In genomic region chr9:89753472-89754055, GRCh38 we compare ENCODE assay signal across 19 cellular contexts.
DNase-seq lines count a peak whose midpoint lies in the region; ATAC-seq and TF ChIP-seq lines count a peak whose summit lies in the region.
"Had no signal": no experiment of that assay in that cellular context is flagged by ENCODE, and none has a peak within 500 bp of the region (broad histone marks: within the 10 kb centered on the region; RNA-seq: fewer than 3 reads in every experiment).

No MANE protein-coding gene starts in this region.

- H3K27me3 Mint-ChIP-seq in activated CD4-positive, alpha-beta T cell treated with anti-CD3 and anti-CD28 coated beads, Interleukin-2, amount 10 ng/mL, durations not matched to agents 7 days and 5 days = peaks cover 7% of the 10 kb centered on the region
- no peaks in the 10 kb centered on the region for H3K27me3 Mint-ChIP-seq in activated CD4-positive, alpha-beta T cell treated with anti-CD3 and anti-CD28 coated beads for 36 hours
- no peaks in the 10 kb centered on the region for H3K27me3 Mint-ChIP-seq in T-helper 17 cell
- H3K27me3 Mint-ChIP-seq in activated naive CD4-positive, alpha-beta T cell treated with anti-CD3 and anti-CD28 coated beads, Interleukin-2, amount 10 ng/mL, durations not matched to agents 7 days and 5 days = peaks cover 42% of the 10 kb centered on the region

- DNase-seq in activated CD4-positive, alpha-beta T cell treated with anti-CD3 and anti-CD28 coated beads, Interleukin-2, amount 10 ng/mL, durations not matched to agents 7 days and 5 days = no peak
- DNase-seq in activated CD4-positive, alpha-beta T cell treated with anti-CD3 and anti-CD28 coated beads for 36 hours = no peak
- DNase-seq in T-helper 17 cell = no peak
- DNase-seq in BE2C = no peak
- DNase-seq in activated T-cell treated with anti-CD3 and anti-CD28 coated beads for 4 hours = no peak
- no peak for DNase-seq in activated naive CD4-positive, alpha-beta T cell treated with anti-CD3 and anti-CD28 coated beads, Interleukin-2, amount 10 ng/mL, durations not matched to agents 7 days and 5 days
- DNase-seq: AML-193, DMS79 treated with DMSO at 0.1 percent for 48 hours, H9, NCI-H1105 treated with DMSO at 0.1 percent for 48 hours, NCI-H187, NCI-H2227 treated with DMSO at 0.1 percent for 48 hours, NCI-H510A treated with DMSO at 0.1 percent for 48 hours, NCI-H82, SHP77 treated with DMSO at 0.1 percent for 48 hours, T-helper 1 cell had no signal

- H3K4me1 Mint-ChIP-seq in activated CD4-positive, alpha-beta T cell treated with anti-CD3 and anti-CD28 coated beads, Interleukin-2, amount 10 ng/mL, durations not matched to agents 7 days and 5 days = peaks cover 18% of the 10 kb centered on the region
- H3K4me1 Mint-ChIP-seq in activated CD4-positive, alpha-beta T cell treated with anti-CD3 and anti-CD28 coated beads for 36 hours = peaks cover 12% of the 10 kb centered on the region
- H3K4me1 Mint-ChIP-seq in T-helper 17 cell = peaks cover 23% of the 10 kb centered on the region
- H3K4me1 Mint-ChIP-seq in activated naive CD4-positive, alpha-beta T cell treated with anti-CD3 and anti-CD28 coated beads, Interleukin-2, amount 10 ng/mL, durations not matched to agents 7 days and 5 days = peaks cover 11% of the 10 kb centered on the region

- peaks cover 5% of the 10 kb centered on the region for H3K36me3 Mint-ChIP-seq in activated CD4-positive, alpha-beta T cell treated with anti-CD3 and anti-CD28 coated beads, Interleukin-2, amount 10 ng/mL, durations not matched to agents 7 days and 5 days (ENCODE audit: low read depth)
- H3K36me3 Mint-ChIP-seq in activated CD4-positive, alpha-beta T cell treated with anti-CD3 and anti-CD28 coated beads for 36 hours (ENCODE audit: low read depth) = no peaks in the 10 kb centered on the region
- H3K36me3 Mint-ChIP-seq in T-helper 17 cell (ENCODE audit: low read depth) = no peaks in the 10 kb centered on the region
- peaks cover 4% of the 10 kb centered on the region for H3K36me3 Mint-ChIP-seq in activated naive CD4-positive, alpha-beta T cell treated with anti-CD3 and anti-CD28 coated beads, Interleukin-2, amount 10 ng/mL, durations not matched to agents 7 days and 5 days

- H3K9me3 ChIP-seq in T-helper 17 cell (ENCODE audit: control insufficient read depth, low read length, poor library complexity, severe bottlenecking) = no peaks in the 10 kb centered on the region
- H3K9me3 ChIP-seq in BE2C = no peaks in the 10 kb centered on the region

- H3K4me3 ChIP-seq in BE2C (ENCODE audit: low read depth, low read length) = no peak overlapping the region
- H3K4me3 ChIP-seq: K562 had no signal

- H3K27me3 ChIP-seq in BE2C = no peaks in the 10 kb centered on the region

- intact Hi-C loops in activated CD4-positive, alpha-beta T cell treated with anti-CD3 and anti-CD28 coated beads for 36 hours (cut with DNase I, micrococcal nuclease) = no loop called here

- H3K9me3 Mint-ChIP-seq in activated CD4-positive, alpha-beta T cell treated with anti-CD3 and anti-CD28 coated beads, Interleukin-2, amount 10 ng/mL, durations not matched to agents 7 days and 5 days = no peaks in the 10 kb centered on the region
- no peaks in the 10 kb centered on the region for H3K9me3 Mint-ChIP-seq in activated CD4-positive, alpha-beta T cell treated with anti-CD3 and anti-CD28 coated beads for 36 hours (ENCODE audit: low read depth)
- peaks cover 6% of the 10 kb centered on the region for H3K9me3 Mint-ChIP-seq in activated naive CD4-positive, alpha-beta T cell treated with anti-CD3 and anti-CD28 coated beads, Interleukin-2, amount 10 ng/mL, durations not matched to agents 7 days and 5 days

- peak overlapping the region; percentile 47 for H3K27ac Mint-ChIP-seq in activated CD4-positive, alpha-beta T cell treated with anti-CD3 and anti-CD28 coated beads, Interleukin-2, amount 10 ng/mL, durations not matched to agents 7 days and 5 days
- H3K27ac Mint-ChIP-seq in activated CD4-positive, alpha-beta T cell treated with anti-CD3 and anti-CD28 coated beads for 36 hours = no peak overlapping the region
- peak overlapping the region; percentile 82 for H3K27ac Mint-ChIP-seq in T-helper 17 cell
- H3K27ac Mint-ChIP-seq in activated naive CD4-positive, alpha-beta T cell treated with anti-CD3 and anti-CD28 coated beads, Interleukin-2, amount 10 ng/mL, durations not matched to agents 7 days and 5 days = no peak overlapping the region

- CTCF ChIA-PET in activated CD4-positive, alpha-beta T cell treated with anti-CD3 and anti-CD28 coated beads, Interleukin-2, amount 10 ng/mL, durations not matched to agents 7 days and 5 days (lab: Charles Lee) = interaction anchor here (1.3 kb wide), 1 partner anchor 7 kb away, joined by 4 read pairs; no protein-coding TSS in a partner anchor
- CTCF ChIA-PET in activated CD4-positive, alpha-beta T cell treated with anti-CD3 and anti-CD28 coated beads for 36 hours (lab: Charles Lee) = no interaction called here
- CTCF ChIA-PET in activated naive CD4-positive, alpha-beta T cell treated with anti-CD3 and anti-CD28 coated beads, Interleukin-2, amount 10 ng/mL, durations not matched to agents 7 days and 5 days (lab: Charles Lee) = interaction anchor here (0.7 kb wide), 1 partner anchor 346 kb away, joined by 3 read pairs; no protein-coding TSS in a partner anchor

- H3K4me3 Mint-ChIP-seq in activated CD4-positive, alpha-beta T cell treated with anti-CD3 and anti-CD28 coated beads, Interleukin-2, amount 10 ng/mL, durations not matched to agents 7 days and 5 days = no peak overlapping the region
- no peak overlapping the region for H3K4me3 Mint-ChIP-seq in activated CD4-positive, alpha-beta T cell treated with anti-CD3 and anti-CD28 coated beads for 36 hours
- H3K4me3 Mint-ChIP-seq in T-helper 17 cell = no peak overlapping the region
- no peak overlapping the region for H3K4me3 Mint-ChIP-seq in activated naive CD4-positive, alpha-beta T cell treated with anti-CD3 and anti-CD28 coated beads, Interleukin-2, amount 10 ng/mL, durations not matched to agents 7 days and 5 days
- H3K4me3 Mint-ChIP-seq: H9 had no signal

- no peak for ATAC-seq in activated CD4-positive, alpha-beta T cell treated with anti-CD3 and anti-CD28 coated beads for 36 hours
- ATAC-seq in GM21619 (IDR thresholded peaks at IDR 0.05; ENCODE audit: unreplicated experiment) (peak; percentile 45), T-helper 17 cell (no peak), HG02973 (IDR thresholded peaks at IDR 0.05; ENCODE audit: unreplicated experiment) (no peak)
- ATAC-seq: K562 had no signal

- no peak for TF ChIP-seq CTCF in BE2C (IDR thresholded peaks at IDR 0.05; ENCODE audit: low read depth, low read length)

- no peaks in the 10 kb centered on the region for H3K36me3 ChIP-seq in BE2C

- H3K4me1 ChIP-seq in BE2C = peaks cover 44% of the 10 kb centered on the region

- POLR2A ChIA-PET in activated CD4-positive, alpha-beta T cell treated with anti-CD3 and anti-CD28 coated beads, Interleukin-2, amount 10 ng/mL, durations not matched to agents 7 days and 5 days (lab: Charles Lee) = no interaction called here
- POLR2A ChIA-PET in activated CD4-positive, alpha-beta T cell treated with anti-CD3 and anti-CD28 coated beads for 36 hours (lab: Charles Lee) = no interaction called here

Comparison
In these comparisons a context has a peak if more than half of its experiments do, and no peak if none do; other contexts are left out.
1. H3K27ac Mint-ChIP-seq: peak in activated CD4-positive, alpha-beta T cell treated with anti-CD3 and anti-CD28 coated beads, Interleukin-2, amount 10 ng/mL, durations not matched to agents 7 days and 5 days (single experiment) and T-helper 17 cell (single experiment); none in activated CD4-positive, alpha-beta T cell treated with anti-CD3 and anti-CD28 coated beads for 36 hours (single experiment) and activated naive CD4-positive, alpha-beta T cell treated with anti-CD3 and anti-CD28 coated beads, Interleukin-2, amount 10 ng/mL, durations not matched to agents 7 days and 5 days (single experiment).